8 cellular contexts compared by ENCODE assay signal in genomic region chr4:41935652-41936021, GRCh38.
A peak's percentile ranks its signal among the peaks of the same experiment; 100 is the strongest.
DNase-seq lines count a peak whose midpoint lies in the region; ATAC-seq and TF ChIP-seq lines count a peak whose summit lies in the region.

No MANE protein-coding gene starts in this region.

- ATAC-seq in GM21423 (IDR thresholded peaks at IDR 0.05; ENCODE audit: unreplicated experiment): peak; percentile 19

- no peak for TF ChIP-seq CTCF in LNCaP clone FGC (IDR thresholded peaks at IDR 0.05; ENCODE audit: control insufficient read depth, extremely low read depth, insufficient read depth)

- H3K4me3 ChIP-seq in LNCaP clone FGC (ENCODE audit: low read depth, low read length) (peak overlapping the region; percentile 98), adipocyte (ENCODE audit: low read length) (peak overlapping the region; percentile 93)

- H3K36me3 ChIP-seq in adipocyte (ENCODE audit: control insufficient read depth, insufficient read depth, low read length, severe bottlenecking): peaks cover 11% of the 10 kb centered on the region

- peaks cover 42% of the 10 kb centered on the region for H3K4me1 ChIP-seq in adipocyte (ENCODE audit: control insufficient read depth, insufficient read depth, low read length)

- peak overlapping the region; percentile 92 for H3K9ac ChIP-seq in adipocyte (ENCODE audit: low read length)

- H3K27me3 ChIP-seq in adipocyte (replicated peaks; ENCODE audit: control insufficient read depth, insufficient read depth, low read length): no peaks in the 10 kb centered on the region

- H3K9me3 ChIP-seq in adipocyte (ENCODE audit: control insufficient read depth, low read length): no peaks in the 10 kb centered on the region

- DNase-seq in COLO668 (lab: John Stamatoyannopoulos, UW; ENCODE audit: unreplicated experiment) (peak; percentile 58), LNCaP clone FGC (ENCODE audit: low read depth) (no peak), adipocyte (ENCODE audit: low read depth) (peak; percentile 45), iPS-NIHi7 (ENCODE audit: extremely low spot score) (peak; percentile 43), medulla oblongata (ENCODE audit: extremely low spot score) (no peak), DMS79 treated with DMSO at 0.1 percent for 48 hours (lab: John Stamatoyannopoulos, UW) (no peak)
- DNase-seq in stimulated activated CD4-positive, alpha-beta T cell treated with anti-CD3 and anti-CD28 coated beads, Interleukin-4, amount 100 ng/mL, for 1 hour: peak; percentile 27

Comparison
In these comparisons a context has a peak if more than half of its experiments do, and no peak if none do; other contexts are left out.
1. DNase-seq: peak in COLO668 (single experiment), adipocyte (single experiment), iPS-NIHi7 (single experiment) and stimulated activated CD4-positive, alpha-beta T cell treated with anti-CD3 and anti-CD28 coated beads, Interleukin-4, amount 100 ng/mL, for 1 hour (single experiment); none in LNCaP clone FGC (single experiment), medulla oblongata (single experiment) and DMS79 treated with DMSO at 0.1 percent for 48 hours (single experiment).